8 cellular contexts compared by ENCODE assay signal in the genomic region with DNA sequence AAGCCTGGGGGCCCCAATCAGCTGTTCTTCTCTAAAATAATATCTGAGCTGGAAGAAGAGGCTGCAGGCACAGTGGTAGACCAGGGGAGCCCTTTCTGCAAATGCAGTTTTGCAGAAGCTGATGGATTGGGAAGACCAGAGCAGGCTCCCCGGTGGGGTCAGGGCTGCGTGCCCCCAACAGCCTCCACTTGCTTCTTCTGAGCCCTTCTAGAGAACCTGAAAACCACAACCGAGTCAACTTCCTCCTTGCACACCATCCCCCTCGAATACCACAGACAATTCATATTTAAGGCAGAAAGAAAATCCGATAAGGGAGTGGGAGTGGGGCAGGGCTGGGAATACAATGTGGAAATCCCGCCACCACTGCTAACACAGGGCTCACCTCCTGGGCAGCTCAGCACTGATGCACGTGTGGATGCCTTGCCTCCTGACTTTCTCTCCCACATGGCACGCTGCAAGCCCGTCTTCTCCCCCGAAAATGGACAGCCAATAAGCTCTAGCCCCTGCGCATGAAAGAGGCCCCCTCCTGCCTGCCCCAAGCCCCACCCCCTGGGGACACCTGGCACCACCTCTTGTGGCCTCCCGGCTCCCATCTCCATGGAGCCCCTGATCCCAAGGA. TPM values are rescaled to one million over a fixed set of nuclear protein-coding genes. Genes with fewer than 3 reads are reported as not detected.
A peak's percentile ranks its signal among the peaks of the same experiment; 100 is the strongest.
DNase-seq lines count a peak whose midpoint lies in the region; ATAC-seq and TF ChIP-seq lines count a peak whose summit lies in the region.

No MANE protein-coding gene starts in this region.

- no peak overlapping the region for H3K4me3 ChIP-seq in cardiac fibroblast (replicated peaks in 1 of 2; ENCODE audit: low read depth in 2 of 2, low read length in 2 of 2)
- H3K4me3 ChIP-seq in spleen, result peak overlapping the region in 7 of 8 donors; percentile 6 to 59 (median 26)

- no peak for TF ChIP-seq POLR2A in spleen (IDR thresholded peaks at IDR 0.05)

- POLR2A ChIA-PET in RWPE1 (lab: Yijun Ruan, JAX; ENCODE audit: low non-redundant PET), result interaction anchor here (0.8 kb wide), 2 partner anchors 22 to 23 kb away, joined by 3 to 4 read pairs; no protein-coding TSS in a partner anchor

- TF ChIP-seq CTCF in RWPE1 (conservative IDR thresholded peaks at IDR 0.05; ENCODE audit: low read depth) (no peak), cardiac fibroblast (IDR thresholded peaks at IDR 0.05; ENCODE audit: low read depth, low read length) (no peak), spleen (IDR thresholded peaks at IDR 0.05 in 8 of 11, conservative IDR thresholded peaks at IDR 0.05 in 3 of 11) (no peak)

- intact Hi-C loops in spleen (cut with DNase I; ENCODE audit: low total_unique reads), result no loop called here

- peaks cover 48 to 96% (median 84%) of the 10 kb centered on the region in 6 donors for H3K4me1 ChIP-seq in spleen

- ATAC-seq in HG02642 (IDR thresholded peaks at IDR 0.05; ENCODE audit: poor library complexity, unreplicated experiment), result peak; percentile 33
- no peak for ATAC-seq in GM18502 (IDR thresholded peaks at IDR 0.05; ENCODE audit: poor library complexity, unreplicated experiment)

- no peaks in the 10 kb centered on the region for H3K9me3 ChIP-seq in spleen

- H3K36me3 ChIP-seq in spleen, result no peaks in the 10 kb centered on the region

- H3K27ac ChIP-seq in RWPE1 (peak overlapping the region; percentile 99), spleen (peak overlapping the region; percentile 84 to 97 (median 90))

- H3K27me3 ChIP-seq in spleen (replicated peaks in 1 of 7), result no peaks in the 10 kb centered on the region

- 9 to 32% (median 12%) methylated on average over 11 to 12 of the region's 12 CpGs for WGBS in spleen, 5 donors

- DNase-seq in Daoy (ENCODE audit: low read depth) (peak; percentile 70), RWPE1 (ENCODE audit: low spot score) (no peak), cardiac fibroblast (ENCODE audit: low read depth in 2 of 2) (peak; percentile 48 to 56), spleen (no peak), SW480 (ENCODE audit: low spot score) (no peak)
- DNase-seq in effector CD4-positive, alpha-beta T cell, result no peak

- CTCF ChIA-PET in RWPE1 (lab: Yijun Ruan, JAX), result interaction anchor here (0.6 to 2.2 kb wide), 7 partner anchors 10 to 1296 kb away, joined by 3 to 8 read pairs (median 4); no protein-coding TSS in a partner anchor

RNA-seq across cellular contexts. Expression of gene ALDH4A1, which starts 25.4 kb away (rescaled TPM):
- total RNA-seq in Daoy (2014; rRNA removed; shearing (Covaris generic)), result 9.5 and 29.3 TPM in 2 replicates
- total RNA-seq in spleen, result 10 to 100 TPM in 2 of 7 donors, 1 to 10 TPM in 5; 5.1 to 11.2 (median 8.3) TPM
- 1 to 10 TPM; 3.5 to 9.8 (median 4.4) TPM for polyA plus RNA-seq in spleen

RNA-seq across cellular contexts. Expression of gene IFFO2, which starts 28.7 kb away (rescaled TPM):
- total RNA-seq in Daoy (2014; rRNA removed; shearing (Covaris generic)), result 33.0 and 34.1 TPM in 2 replicates
- 10 to 100 TPM; 13.6 to 19.7 (median 16.4) TPM for total RNA-seq in spleen
- polyA plus RNA-seq in spleen, result 1 to 10 TPM; 2.7 to 6.2 (median 2.9) TPM

Comparison
In these comparisons a context has a peak if more than half of its experiments do, and no peak if none do; other contexts are left out.
1. DNase-seq: peak in Daoy (single experiment) and cardiac fibroblast (2 of 2); none in RWPE1 (single experiment), spleen (single experiment), SW480 (single experiment) and effector CD4-positive, alpha-beta T cell (single experiment).
2. H3K4me3 ChIP-seq: peak in spleen (7 of 8); none in cardiac fibroblast (0 of 2).